1 cellular context compared by ENCODE assay signal in genomic region chr15:72182673-72183072, GRCh38.
TF ChIP-seq lines count a peak whose summit lies in the region.

No MANE protein-coding gene starts in this region.

TF ChIP-seq in IMR-90, 13 proteins besides CTCF, POLR2A, EP300 and RAD21:
- TF ChIP-seq CEBPB (IDR thresholded peaks at IDR 0.05; ENCODE audit: low read depth, low read length) (peak; percentile 79), CHD1 (IDR thresholded peaks at IDR 0.05; ENCODE audit: low read depth, low read length) (no peak), ELK1 (IDR thresholded peaks at IDR 0.05; ENCODE audit: borderline replicate concordance, low read depth, low read length) (no peak)
